8 cellular contexts compared by ENCODE assay signal in the genomic region with DNA sequence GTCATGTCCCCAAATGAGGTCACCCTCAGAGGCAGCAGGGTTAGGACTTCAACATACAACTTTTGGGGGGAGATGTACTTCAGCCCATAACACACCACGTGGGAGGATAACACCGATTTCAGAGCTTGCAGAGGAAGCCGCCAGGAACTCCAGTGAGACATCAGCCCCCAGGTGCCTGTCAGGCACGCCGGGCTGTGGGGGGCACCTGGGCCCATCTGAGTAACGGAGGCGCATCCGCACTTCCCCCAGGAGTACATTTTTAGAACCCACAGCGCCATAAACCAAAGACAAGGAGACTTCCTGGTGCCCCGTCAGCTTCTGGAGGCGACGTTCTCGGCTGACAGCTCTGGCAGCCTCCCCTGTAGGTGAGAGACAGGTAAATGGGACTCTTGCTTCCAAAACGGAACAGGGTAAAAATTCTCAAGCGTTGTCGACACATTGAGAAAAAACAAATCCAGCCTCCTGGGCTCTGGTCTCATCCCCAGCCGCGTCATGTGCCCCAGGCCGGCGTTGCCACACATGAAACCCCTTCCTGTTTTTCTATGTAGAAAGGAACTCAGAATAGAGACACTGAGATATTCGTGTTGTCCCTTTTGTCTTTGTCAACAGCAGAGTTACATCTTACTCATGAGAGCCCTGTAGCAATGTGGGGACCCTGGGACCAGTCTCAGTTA.
A peak's percentile ranks its signal among the peaks of the same experiment; 100 is the strongest.
DNase-seq lines count a peak whose midpoint lies in the region; ATAC-seq and TF ChIP-seq lines count a peak whose summit lies in the region.

No MANE protein-coding gene starts in this region.

- H3K9me3 ChIP-seq in Peyer's patch (no peaks in the 10 kb centered on the region), lower lobe of right lung (no peaks in the 10 kb centered on the region)

- peak overlapping the region; percentile 55 to 69 (median 66) for H3K27ac ChIP-seq in Peyer's patch
- H3K27ac ChIP-seq in lower lobe of right lung: peak overlapping the region; percentile 80

- H3K36me3 ChIP-seq in Peyer's patch (peaks cover 0 to 56% (median 0%) of the 10 kb centered on the region in 3 donors), lower lobe of right lung (no peaks in the 10 kb centered on the region)

- peak overlapping the region; percentile 92 for H3K27ac Mint-ChIP-seq in stimulated activated naive CD8-positive, alpha-beta T cell treated with anti-CD3 and anti-CD28 coated beads, Interleukin-15, Interleukin-2, amounts not matched to agents 100 ng/mL and 50 ng/mL, for 24 hours

- DNase-seq in Peyer's patch (peak; percentile 50 to 84 (median 60)), lower lobe of right lung (peak; percentile 85), retina (no peak), ecto neural progenitor cell (ENCODE audit: low spot score) (no peak), NCI-H2196 treated with DMSO at 0.1 percent for 48 hours (lab: John Stamatoyannopoulos, UW; ENCODE audit: unreplicated experiment) (no peak)
- DNase-seq in activated effector memory CD4-positive, alpha-beta T cell treated with Interleukin-2 at 50 U/mL for 16 hours: peak; percentile 44

- H3K27me3 Mint-ChIP-seq in stimulated activated naive CD8-positive, alpha-beta T cell treated with anti-CD3 and anti-CD28 coated beads, Interleukin-15, Interleukin-2, amounts not matched to agents 100 ng/mL and 50 ng/mL, for 24 hours: no peaks in the 10 kb centered on the region

- TF ChIP-seq POLR2A in Peyer's patch (IDR thresholded peaks at IDR 0.05): no peak

- peak overlapping the region in 3 of 4 donors; percentile 7 to 11 (median 8) for H3K4me3 ChIP-seq in Peyer's patch
- H3K4me3 ChIP-seq in lower lobe of right lung: no peak overlapping the region

- H3K4me1 ChIP-seq in Peyer's patch (peaks cover 0 to 28% (median 0%) of the 10 kb centered on the region in 4 donors), lower lobe of right lung (peaks cover 23% of the 10 kb centered on the region)

- no peaks in the 10 kb centered on the region for H3K9me3 Mint-ChIP-seq in stimulated activated naive CD8-positive, alpha-beta T cell treated with anti-CD3 and anti-CD28 coated beads, Interleukin-15, Interleukin-2, amounts not matched to agents 100 ng/mL and 50 ng/mL, for 24 hours

- peak; percentile 70 to 83 for ATAC-seq in lower lobe of right lung
- no peak for ATAC-seq in HG03139 (IDR thresholded peaks at IDR 0.05; ENCODE audit: unreplicated experiment)

- intact Hi-C loops in lower lobe of right lung (cut with DNase I): no loop called here

- TF ChIP-seq CTCF in Peyer's patch (IDR thresholded peaks at IDR 0.05): no peak
- TF ChIP-seq CTCF in lower lobe of right lung (IDR thresholded peaks at IDR 0.05): no peak

- H3K4me3 Mint-ChIP-seq in stimulated activated naive CD8-positive, alpha-beta T cell treated with anti-CD3 and anti-CD28 coated beads, Interleukin-15, Interleukin-2, amounts not matched to agents 100 ng/mL and 50 ng/mL, for 24 hours: peak overlapping the region; percentile 68

- no peaks in the 10 kb centered on the region for H3K36me3 Mint-ChIP-seq in stimulated activated naive CD8-positive, alpha-beta T cell treated with anti-CD3 and anti-CD28 coated beads, Interleukin-15, Interleukin-2, amounts not matched to agents 100 ng/mL and 50 ng/mL, for 24 hours (ENCODE audit: low read depth)

- H3K27me3 ChIP-seq in Peyer's patch (no peaks in the 10 kb centered on the region), lower lobe of right lung (ENCODE audit: low read depth) (no peaks in the 10 kb centered on the region)

- H3K4me1 Mint-ChIP-seq in stimulated activated naive CD8-positive, alpha-beta T cell treated with anti-CD3 and anti-CD28 coated beads, Interleukin-15, Interleukin-2, amounts not matched to agents 100 ng/mL and 50 ng/mL, for 24 hours (ENCODE audit: low read depth): peaks cover 20% of the 10 kb centered on the region

Comparison
In these comparisons a context has a peak if more than half of its experiments do, and no peak if none do; other contexts are left out.
1. DNase-seq: peak in Peyer's patch (3 of 3), activated effector memory CD4-positive, alpha-beta T cell treated with Interleukin-2 at 50 U/mL for 16 hours (single experiment) and lower lobe of right lung (single experiment); none in retina (single experiment), ecto neural progenitor cell (single experiment) and NCI-H2196 treated with DMSO at 0.1 percent for 48 hours (single experiment).